ENCODE assay signal across 20 cellular contexts in genomic region chr7:128989961-128990360, GRCh38. TPM values are rescaled to one million over a fixed set of nuclear protein-coding genes. Genes with fewer than 3 reads are reported as not detected.
A peak's percentile ranks its signal among the peaks of the same experiment; 100 is the strongest.
DNase-seq lines count a peak whose midpoint lies in the region; ATAC-seq and TF ChIP-seq lines count a peak whose summit lies in the region.
"Had no signal": no experiment of that assay in that cellular context is flagged by ENCODE, and none has a peak within 500 bp of the region (broad histone marks: within the 10 kb centered on the region; RNA-seq: fewer than 3 reads in every experiment).

No MANE protein-coding gene starts in this region.

- no peak overlapping the region for H3K4me3 Mint-ChIP-seq in osteocyte (ENCODE audit: unreplicated experiment)
- no peak overlapping the region for H3K4me3 Mint-ChIP-seq in stimulated activated naive B cell treated with anti-CD40 and anti-IgM and Interleukin-4, amounts not matched to agents 10 μg/mL and 1 μg/mL and 100 μg/mL, for 72 hours
- no peak overlapping the region for H3K4me3 Mint-ChIP-seq in GM23338
- H3K4me3 Mint-ChIP-seq: B cell; CD4-positive, CD25-positive, alpha-beta regulatory T cell; CD8-positive, alpha-beta memory T cell; H9 had no signal

- H3K4me1 Mint-ChIP-seq in osteocyte (ENCODE audit: unreplicated experiment) = no peaks in the 10 kb centered on the region
- no peaks in the 10 kb centered on the region for H3K4me1 Mint-ChIP-seq in stimulated activated naive B cell treated with anti-CD40 and anti-IgM and Interleukin-4, amounts not matched to agents 10 μg/mL and 1 μg/mL and 100 μg/mL, for 72 hours
- H3K4me1 Mint-ChIP-seq in GM23338 = peaks cover 17% of the 10 kb centered on the region
- H3K4me1 Mint-ChIP-seq: B cell had no signal

- intact Hi-C loops in left colon (cut with DNase I, micrococcal nuclease) = no loop called here

- peaks cover 14% of the 10 kb centered on the region for H3K4me1 ChIP-seq in GM23338 (ENCODE audit: insufficient read depth)
- H3K4me1 ChIP-seq: BLaER1 had no signal

- DNase-seq in fibroblast of villous mesenchyme (ENCODE audit: low read depth) (peak; percentile 66), osteocyte (ENCODE audit: extremely low spot score, unreplicated experiment) (no peak), AG08396 (ENCODE audit: low spot score) (no peak), left colon (no peak), GM23338 (ENCODE audit: low spot score) (no peak)
- DNase-seq in stimulated activated naive B cell treated with anti-CD40 and anti-IgM and Interleukin-4, amounts not matched to agents 10 μg/mL and 1 μg/mL and 100 μg/mL, for 72 hours = no peak
- DNase-seq: CD4-positive, CD25-positive, alpha-beta regulatory T cell; CD8-positive, alpha-beta memory T cell; DMS 273 treated with DMSO at 0.1 percent for 48 hours; DMS53; DND-41; GM23248; H9 had no signal

- H3K4me3 ChIP-seq in fibroblast of villous mesenchyme (ENCODE audit: low read depth, low read length) (no peak overlapping the region), GM23338 (no peak overlapping the region)
- H3K4me3 ChIP-seq: BLaER1, GM23248 had no signal

- 0 out of 2 replicates have a peak, but pooled peaks cover 3% of the 10 kb centered on the region for H4K20me1 ChIP-seq in GM23338 (replicated peaks; ENCODE audit: insufficient read depth)
- H4K20me1 ChIP-seq: BLaER1 had no signal

- H3K27ac ChIP-seq in VCaP (peak overlapping the region; percentile 45), GM23338 (ENCODE audit: low read depth) (no peak overlapping the region)
- H3K27ac ChIP-seq: BLaER1, C4-2B, GM23248 had no signal

- H3K27me3 Mint-ChIP-seq in osteocyte (ENCODE audit: unreplicated experiment) (no peaks in the 10 kb centered on the region), GM23338 (ENCODE audit: insufficient read depth, low read depth, poor library complexity) (peaks cover 3% of the 10 kb centered on the region)
- no peaks in the 10 kb centered on the region for H3K27me3 Mint-ChIP-seq in stimulated activated naive B cell treated with anti-CD40 and anti-IgM and Interleukin-4, amounts not matched to agents 10 μg/mL and 1 μg/mL and 100 μg/mL, for 72 hours
- H3K27me3 Mint-ChIP-seq: B cell; CD4-positive, CD25-positive, alpha-beta regulatory T cell; CD8-positive, alpha-beta memory T cell had no signal

- H3K9me2 ChIP-seq in GM23338 (ENCODE audit: insufficient read depth) = no peaks in the 10 kb centered on the region

- no peak for ATAC-seq in stimulated activated naive B cell treated with anti-CD40 and anti-IgM and Interleukin-4, amounts not matched to agents 10 μg/mL and 1 μg/mL and 100 μg/mL, for 72 hours (replicated peaks)
- no peak for ATAC-seq in GM19023 (IDR thresholded peaks at IDR 0.05; ENCODE audit: unreplicated experiment)
- no peak for ATAC-seq in left colon
- ATAC-seq in GM23338 = no peak
- ATAC-seq: HCT116 had no signal

- H3K27ac Mint-ChIP-seq in osteocyte (ENCODE audit: unreplicated experiment) (peak overlapping the region; percentile 12), GM23338 (no peak overlapping the region)
- peak overlapping the region; percentile 63 for H3K27ac Mint-ChIP-seq in stimulated activated naive B cell treated with anti-CD40 and anti-IgM and Interleukin-4, amounts not matched to agents 10 μg/mL and 1 μg/mL and 100 μg/mL, for 72 hours
- H3K27ac Mint-ChIP-seq: B cell; CD8-positive, alpha-beta memory T cell had no signal

- TF ChIP-seq CTCF in VCaP (conservative IDR thresholded peaks at IDR 0.05) (no peak), fibroblast of villous mesenchyme (IDR thresholded peaks at IDR 0.05; ENCODE audit: insufficient read depth, low read depth, low read length) (no peak), osteocyte (IDR thresholded peaks at IDR 0.05) (no peak), GM23338 (conservative IDR thresholded peaks at IDR 0.05; ENCODE audit: low read depth in 2 of 2) (no peak)

- H2AFZ ChIP-seq in GM23338 = no peak overlapping the region
- H2AFZ ChIP-seq: GM23248 had no signal

- H3K36me3 ChIP-seq in GM23338 (ENCODE audit: insufficient read depth) = peaks cover 8% of the 10 kb centered on the region; the same call in 1 of the 2 replicates

- no peaks in the 10 kb centered on the region for H3F3A ChIP-seq in GM23338 (replicated peaks; ENCODE audit: low read depth)

- no peaks in the 10 kb centered on the region for H3K9me3 Mint-ChIP-seq in osteocyte (ENCODE audit: unreplicated experiment)
- H3K9me3 Mint-ChIP-seq in stimulated activated naive B cell treated with anti-CD40 and anti-IgM and Interleukin-4, amounts not matched to agents 10 μg/mL and 1 μg/mL and 100 μg/mL, for 72 hours = no peaks in the 10 kb centered on the region
- H3K9me3 Mint-ChIP-seq in GM23338 = no peaks in the 10 kb centered on the region
- H3K9me3 Mint-ChIP-seq: CD4-positive, CD25-positive, alpha-beta regulatory T cell; CD8-positive, alpha-beta memory T cell; H9 had no signal

- no peaks in the 10 kb centered on the region for H3K27me3 ChIP-seq in GM23338 (ENCODE audit: insufficient read depth)
- H3K27me3 ChIP-seq: BLaER1 had no signal

- no peak overlapping the region for H3K4me2 ChIP-seq in GM23338
- H3K4me2 ChIP-seq: BLaER1 had no signal

- H3K36me3 Mint-ChIP-seq in osteocyte (ENCODE audit: unreplicated experiment) = peaks cover 34% of the 10 kb centered on the region
- H3K36me3 Mint-ChIP-seq in stimulated activated naive B cell treated with anti-CD40 and anti-IgM and Interleukin-4, amounts not matched to agents 10 μg/mL and 1 μg/mL and 100 μg/mL, for 72 hours = peaks cover 23 to 28% of the 10 kb centered on the region in 2 donors
- peaks cover 39% of the 10 kb centered on the region for H3K36me3 Mint-ChIP-seq in GM23338 (ENCODE audit: low read depth)

- H3K79me2 ChIP-seq in GM23338 (replicated peaks; ENCODE audit: insufficient read depth) = no peaks in the 10 kb centered on the region

TF ChIP-seq in GM23338, 12 proteins besides CTCF, POLR2A, EP300 and RAD21:
- no peak for TF ChIP-seq CREB1 (CRISPR knock-in tag; IDR thresholded peaks at IDR 0.05; ENCODE audit: low read depth)
- TF ChIP-seq NANOG (IDR thresholded peaks at IDR 0.05; ENCODE audit: borderline replicate concordance) = no peak

RNA-seq across cellular contexts. Expression of gene IRF5, which starts 52.2 kb away (rescaled TPM):
- total RNA-seq in fibroblast of villous mesenchyme (under 0.01 TPM in 1 of 2 replicates, not detected in the other), osteocyte (0.24 TPM in 1 of 2 replicates, not detected in the other), left colon (1 to 10 TPM; 6.6 to 8.5 TPM)
- total RNA-seq in GM23338 (2014; rRNA removed; shearing (Covaris generic)) = 1.1 and 3.7 TPM in 2 replicates
- polyA plus RNA-seq in GM23338 (2016; fragmentation: Nextera tagmentation; extraction: Ambion mirVana) = 0.37 and 1.9 TPM in 2 replicates
- total RNA-seq: A673 had no signal
